Comparison of ENCODE assay signal across 1 cellular context in the genomic region with DNA sequence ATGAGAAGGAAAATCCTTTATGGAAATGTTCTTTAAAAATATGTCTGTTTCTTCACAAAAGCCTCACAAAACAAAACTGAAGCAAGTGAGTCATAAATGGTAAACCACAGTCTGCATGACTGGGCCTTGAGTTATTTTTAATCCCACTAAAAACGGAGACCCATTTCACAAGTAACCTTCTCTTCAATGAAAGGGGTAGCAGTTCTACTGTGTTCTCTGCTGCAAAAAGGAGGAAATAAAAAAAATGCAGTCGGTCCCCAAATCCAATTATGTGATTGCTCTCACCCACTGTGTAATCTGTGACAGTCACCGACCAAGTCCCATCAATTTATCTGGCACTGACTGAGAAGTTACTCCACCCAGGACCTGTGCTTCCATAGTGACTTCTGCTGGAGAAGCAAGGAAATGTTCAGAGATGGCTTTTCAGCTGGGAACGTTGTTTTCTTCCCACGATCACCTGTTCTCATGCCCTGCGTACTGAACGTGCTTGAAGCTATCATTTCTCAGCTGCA.
TF ChIP-seq lines count a peak whose summit lies in the region.

No MANE protein-coding gene starts in this region.

TF ChIP-seq in GM12878, 131 proteins besides CTCF, POLR2A, EP300 and RAD21 (continued from another document):
- TF ChIP-seq SREBF2 (IDR thresholded peaks at IDR 0.05; ENCODE audit: low read length) (no peak), MYB (IDR thresholded peaks at IDR 0.05; ENCODE audit: borderline replicate concordance, low read depth, low read length) (no peak), ZNF622 (IDR thresholded peaks at IDR 0.05) (no peak), HDAC6 (IDR thresholded peaks at IDR 0.05; ENCODE audit: unreplicated experiment) (no peak), NFXL1 (IDR thresholded peaks at IDR 0.05; ENCODE audit: borderline replicate concordance) (no peak), RB1 (IDR thresholded peaks at IDR 0.05; ENCODE audit: borderline replicate concordance) (no peak), MYC (IDR thresholded peaks at IDR 0.05; ENCODE audit: insufficient read depth, insufficient read length, insufficient replicate concordance, low read length, severe bottlenecking) (no peak), NFIC (IDR thresholded peaks at IDR 0.05; ENCODE audit: low read depth, low read length) (peak; percentile 97), LARP7 (IDR thresholded peaks at IDR 0.05) (no peak), SP1 (IDR thresholded peaks at IDR 0.05; ENCODE audit: low read depth, low read length) (peak; percentile 14), SMARCA5 (IDR thresholded peaks at IDR 0.05) (no peak), POU2F2 (IDR thresholded peaks at IDR 0.05; ENCODE audit: borderline replicate concordance, low read depth, low read length) (no peak; the same call in 2 of the 3 replicates), KLF5 (IDR thresholded peaks at IDR 0.05; ENCODE audit: partially characterized antibody) (no peak), ZNF217 (IDR thresholded peaks at IDR 0.05) (peak; percentile 43), PAX5 (IDR thresholded peaks at IDR 0.05; ENCODE audit: borderline replicate concordance, low read depth, low read length) (peak; percentile 45; the same call in 1 of the 2 replicates), IKZF2 (IDR thresholded peaks at IDR 0.05) (peak; percentile 82 to 84; a peak in 3 of 4 replicates), ZSCAN29 (IDR thresholded peaks at IDR 0.05) (no peak), BCLAF1 (IDR thresholded peaks at IDR 0.05) (no peak), TCF12 (IDR thresholded peaks at IDR 0.05; ENCODE audit: low read depth, low read length) (peak; percentile 84), CHD1 (IDR thresholded peaks at IDR 0.05; ENCODE audit: low read depth, low read length) (no peak), MXI1 (IDR thresholded peaks at IDR 0.05; ENCODE audit: low read depth, low read length) (no peak), HCFC1 (IDR thresholded peaks at IDR 0.05; ENCODE audit: low read length) (no peak), NR2C2 (IDR thresholded peaks at IDR 0.05; ENCODE audit: borderline replicate concordance, control insufficient read depth, insufficient read length, low read depth) (no peak), SUPT20H (IDR thresholded peaks at IDR 0.05; ENCODE audit: borderline replicate concordance, control insufficient read depth, low read depth, low read length) (no peak), RUNX3 (IDR thresholded peaks at IDR 0.05; ENCODE audit: low read length) (peak; percentile 98), SMC3 (IDR thresholded peaks at IDR 0.05; ENCODE audit: borderline replicate concordance, low read length) (peak; percentile 22; the same call in 1 of the 2 replicates), MEF2A (IDR thresholded peaks at IDR 0.05; ENCODE audit: insufficient read depth, low read depth, low read length) (peak; percentile 97), HDAC2 (IDR thresholded peaks at IDR 0.05) (no peak)
- TF ChIP-seq, protein P1, sequence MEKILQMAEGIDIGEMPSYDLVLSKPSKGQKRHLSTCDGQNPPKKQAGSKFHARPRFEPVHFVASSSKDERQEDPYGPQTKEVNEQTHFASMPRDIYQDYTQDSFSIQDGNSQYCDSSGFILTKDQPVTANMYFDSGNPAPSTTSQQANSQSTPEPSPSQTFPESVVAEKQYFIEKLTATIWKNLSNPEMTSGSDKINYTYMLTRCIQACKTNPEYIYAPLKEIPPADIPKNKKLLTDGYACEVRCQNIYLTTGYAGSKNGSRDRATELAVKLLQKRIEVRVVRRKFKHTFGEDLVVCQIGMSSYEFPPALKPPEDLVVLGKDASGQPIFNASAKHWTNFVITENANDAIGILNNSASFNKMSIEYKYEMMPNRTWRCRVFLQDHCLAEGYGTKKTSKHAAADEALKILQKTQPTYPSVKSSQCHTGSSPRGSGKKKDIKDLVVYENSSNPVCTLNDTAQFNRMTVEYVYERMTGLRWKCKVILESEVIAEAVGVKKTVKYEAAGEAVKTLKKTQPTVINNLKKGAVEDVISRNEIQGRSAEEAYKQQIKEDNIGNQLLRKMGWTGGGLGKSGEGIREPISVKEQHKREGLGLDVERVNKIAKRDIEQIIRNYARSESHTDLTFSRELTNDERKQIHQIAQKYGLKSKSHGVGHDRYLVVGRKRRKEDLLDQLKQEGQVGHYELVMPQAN (conservative IDR thresholded peaks at IDR 0.05): no peak
